Comparison of ENCODE assay signal across 8 cellular contexts in the genomic region with DNA sequence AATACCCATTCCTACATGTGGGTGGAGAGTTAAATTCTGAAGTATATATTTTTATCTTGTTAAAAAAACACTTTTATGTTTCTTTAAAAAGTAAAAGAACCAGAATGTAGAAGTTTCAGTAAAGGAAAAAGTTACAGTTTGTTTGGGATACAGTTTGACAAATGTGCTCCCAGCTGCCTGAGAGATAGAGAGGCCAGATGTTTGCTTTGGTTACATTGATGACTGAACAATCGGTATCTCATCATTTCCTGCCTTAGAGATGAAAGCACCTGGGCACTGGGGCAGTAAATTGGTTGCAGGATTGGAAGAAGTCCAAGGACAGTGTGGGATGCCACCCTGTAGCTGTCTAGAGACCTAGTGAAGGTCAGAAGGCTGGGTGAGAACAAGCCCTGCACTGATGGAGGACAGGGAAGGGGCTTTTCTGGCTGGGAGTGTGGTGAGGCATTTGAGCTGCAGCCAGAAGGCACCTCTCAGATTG. TPM values are rescaled to one million over a fixed set of nuclear protein-coding genes. Genes with fewer than 3 reads are reported as not detected.
DNase-seq lines count a peak whose midpoint lies in the region; ATAC-seq and TF ChIP-seq lines count a peak whose summit lies in the region.

No MANE protein-coding gene starts in this region.

- POLR2A ChIA-PET in activated B cell treated with CpG ODN at 0.5 μM for 24 hours (lab: Charles Lee): interaction anchor here (0.7 kb wide), 1 partner anchor 138 kb away, joined by 3 read pairs; no protein-coding TSS in a partner anchor

- intact Hi-C loops in activated B cell treated with CpG ODN at 0.5 μM for 24 hours (cut with micrococcal nuclease): no loop called here

- H3K4me1 Mint-ChIP-seq in activated B cell treated with CpG ODN at 0.5 μM for 24 hours: peaks cover 36% of the 10 kb centered on the region

- CTCF ChIA-PET in activated B cell treated with CpG ODN at 0.5 μM for 24 hours (lab: Charles Lee): no interaction called here

- no peak overlapping the region for H3K4me3 Mint-ChIP-seq in activated B cell treated with CpG ODN at 0.5 μM for 24 hours

- DNase-seq in ACHN: peak; percentile 15
- DNase-seq in HCEC 1CT: peak; percentile 27
- DNase-seq in activated B cell treated with CpG ODN at 0.5 μM for 24 hours: no peak
- peak; percentile 91 for DNase-seq in kidney tubule cell (ENCODE audit: low spot score)
- DNase-seq in globus pallidus (ENCODE audit: low spot score): no peak
- DNase-seq in GF-D8 (lab: John Stamatoyannopoulos, UW): no peak
- no peak for DNase-seq in NCI-H446 (lab: John Stamatoyannopoulos, UW)

- peaks cover 66% of the 10 kb centered on the region for H3K36me3 Mint-ChIP-seq in activated B cell treated with CpG ODN at 0.5 μM for 24 hours (ENCODE audit: low read depth)

- TF ChIP-seq CTCF in activated B cell treated with CpG ODN at 0.5 μM for 24 hours (IDR thresholded peaks at IDR 0.05): no peak

- no peaks in the 10 kb centered on the region for H3K9me3 Mint-ChIP-seq in activated B cell treated with CpG ODN at 0.5 μM for 24 hours

- peak overlapping the region; percentile 60 for H3K27ac Mint-ChIP-seq in activated B cell treated with CpG ODN at 0.5 μM for 24 hours

- in situ Hi-C loops in ACHN (cut with HindIII; ENCODE audit: low pct_ligation_motif_present, low pct_unique_long_range_greater_than_20kb, low sequenced_read_pairs): no loop called here

- ATAC-seq in activated B cell treated with CpG ODN at 0.5 μM for 24 hours (ENCODE audit: low read depth) (peak; percentile 10), GM19397 (IDR thresholded peaks at IDR 0.05; ENCODE audit: unreplicated experiment) (no peak)

- H3K27me3 Mint-ChIP-seq in activated B cell treated with CpG ODN at 0.5 μM for 24 hours: no peaks in the 10 kb centered on the region

RNA-seq across cellular contexts. Expression of a gene that starts 16.6 kb away (rescaled TPM):
- total RNA-seq in activated B cell treated with CpG ODN at 0.5 μM for 24 hours: 112 and 127 TPM in 2 replicates

RNA-seq across cellular contexts. Expression of a gene that starts 28.4 kb away (rescaled TPM):
- total RNA-seq in activated B cell treated with CpG ODN at 0.5 μM for 24 hours: 22.4 and 26.1 TPM in 2 replicates

Comparison
In these comparisons a context has a peak if more than half of its experiments do, and no peak if none do; other contexts are left out.
1. DNase-seq: peak in ACHN (single experiment), HCEC 1CT (single experiment) and kidney tubule cell (single experiment); none in activated B cell treated with CpG ODN at 0.5 μM for 24 hours (single experiment), globus pallidus (single experiment), GF-D8 (single experiment) and NCI-H446 (0 of 2).